Comparison of ENCODE assay signal across 18 cellular contexts in the genomic region with DNA sequence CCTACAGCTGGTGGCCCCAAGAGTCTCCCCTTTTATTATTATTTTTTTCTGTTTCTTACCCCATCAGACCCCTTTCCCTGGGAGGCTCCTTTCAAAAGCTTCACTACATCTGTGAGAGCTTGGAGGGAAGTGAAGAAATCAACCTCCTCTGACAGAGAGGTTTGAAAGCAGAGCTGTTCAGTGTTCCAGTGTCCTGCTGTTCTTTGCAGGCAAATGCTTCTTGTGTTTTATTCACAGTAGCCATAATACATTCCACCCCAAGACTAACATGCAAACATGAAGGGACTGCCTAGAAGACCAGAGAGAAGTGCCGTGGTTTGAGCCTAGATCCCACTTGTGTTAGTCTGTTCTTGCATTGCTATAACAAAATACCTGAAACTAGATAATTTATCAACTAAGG.
"Had no signal": no experiment of that assay in that cellular context is flagged by ENCODE, and none has a peak within 500 bp of the region (broad histone marks: within the 10 kb centered on the region; RNA-seq: fewer than 3 reads in every experiment).

No MANE protein-coding gene starts in this region.

- H3K27me3 Mint-ChIP-seq: T-cell had no signal

- H3K36me3 Mint-ChIP-seq: memory B cell had no signal

- H3K27me3 ChIP-seq: esophagus muscularis mucosa had no signal

- DNase-seq: activated CD4-positive, alpha-beta T cell treated with anti-CD3 and anti-CD28 coated beads for 1 hour; activated CD4-positive, alpha-beta T cell treated with anti-CD3 and anti-CD28 coated beads, Interleukin-2, amount 50 U/mL, for 4 hours; activated naive CD4-positive, alpha-beta T cell treated with anti-CD3 and anti-CD28 coated beads for 36 hours; activated T-cell treated with anti-CD3 and anti-CD28 coated beads, Interleukin-2, amount 50 U/mL, for 1 hour; foreskin fibroblast; hypothalamus; kidney; left ventricle myocardium inferior; SK-N-SH; stimulated activated CD4-positive, alpha-beta T cell treated with anti-CD3 and anti-CD28 coated beads, Interleukin-15, amount 100 ng/mL, for 24 hours; stimulated activated CD4-positive, alpha-beta T cell treated with anti-CD3 and anti-CD28 coated beads, Interleukin-4, amount 100 ng/mL, for 1 hour; stimulated activated naive CD4-positive, alpha-beta T cell; T-cell; T1000; trophoblast cell had no signal

- H3K4me3 ChIP-seq: esophagus muscularis mucosa, left ventricle myocardium inferior had no signal

- H3K4me2 ChIP-seq: SK-N-SH had no signal

- H3K27ac ChIP-seq: esophagus muscularis mucosa, left ventricle myocardium inferior had no signal

- H3K36me3 ChIP-seq: esophagus muscularis mucosa, left ventricle myocardium inferior had no signal

- H3K27ac Mint-ChIP-seq: activated naive CD4-positive, alpha-beta T cell treated with anti-CD3 and anti-CD28 coated beads for 36 hours; activated T-helper 2 cell treated with anti-CD3 and anti-CD28 coated beads, Interferon-gamma antibody, Interleukin-2, Interleukin-4, amounts not matched to agents 10 μg/mL and 5 μg/mL and 100 μg/mL, durations not matched to agents 14 hours and 24 hours and 36 hours; memory B cell; T-cell had no signal

- H3K9ac ChIP-seq: SK-N-SH had no signal

- H3K9me3 Mint-ChIP-seq: activated naive CD4-positive, alpha-beta T cell treated with anti-CD3 and anti-CD28 coated beads for 36 hours; activated T-helper 2 cell treated with anti-CD3 and anti-CD28 coated beads, Interferon-gamma antibody, Interleukin-2, Interleukin-4, amounts not matched to agents 10 μg/mL and 5 μg/mL and 100 μg/mL, durations not matched to agents 14 hours and 24 hours and 36 hours; memory B cell; T-cell had no signal

- ATAC-seq: T-cell had no signal

- H3K4me3 Mint-ChIP-seq: activated naive CD4-positive, alpha-beta T cell treated with anti-CD3 and anti-CD28 coated beads for 36 hours; memory B cell; T-cell had no signal

- H3K9me3 ChIP-seq: esophagus muscularis mucosa, left ventricle myocardium inferior, SK-N-SH had no signal
